ENCODE assay signal across 13 cellular contexts in the genomic region with DNA sequence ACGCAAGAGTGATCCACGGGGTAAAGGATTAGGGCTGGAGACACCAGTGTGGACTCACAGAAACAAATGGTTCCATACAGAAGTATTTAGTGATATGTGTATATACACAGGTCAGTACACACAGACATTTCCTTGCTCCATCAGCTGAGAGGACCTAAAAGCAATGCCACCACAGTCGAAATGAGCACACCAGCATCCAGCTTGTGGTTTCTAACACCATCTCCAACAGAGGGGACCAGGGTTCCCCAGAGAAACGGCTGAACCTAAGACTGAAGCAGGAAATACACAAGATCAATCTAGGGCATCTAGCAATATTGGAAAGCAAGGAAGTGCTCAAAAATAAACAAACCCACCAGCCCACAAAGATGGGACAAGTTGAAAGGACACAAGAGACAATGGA. TPM values are rescaled to one million over a fixed set of nuclear protein-coding genes. Genes with fewer than 3 reads are reported as not detected.
DNase-seq lines count a peak whose midpoint lies in the region; ATAC-seq and TF ChIP-seq lines count a peak whose summit lies in the region.
"Had no signal": no experiment of that assay in that cellular context is flagged by ENCODE, and none has a peak within 500 bp of the region (broad histone marks: within the 10 kb centered on the region; RNA-seq: fewer than 3 reads in every experiment).

No MANE protein-coding gene starts in this region.

- no peak for TF ChIP-seq CTCF in activated CD8-positive, alpha-beta T cell treated with anti-CD3 and anti-CD28 coated beads for 36 hours (IDR thresholded peaks at IDR 0.05)

- H3K36me3 Mint-ChIP-seq in activated CD4-positive, alpha-beta T cell treated with anti-CD3 and anti-CD28 coated beads, Interleukin-2, amount 10 ng/mL, durations not matched to agents 24 days and 14 days (ENCODE audit: low read depth), result peaks cover 31% of the 10 kb centered on the region
- peaks cover 13% of the 10 kb centered on the region for H3K36me3 Mint-ChIP-seq in activated CD8-positive, alpha-beta T cell treated with anti-CD3 and anti-CD28 coated beads for 36 hours (ENCODE audit: low read depth)
- H3K36me3 Mint-ChIP-seq in activated T-helper 17 cell treated with anti-CD3 and anti-CD28 coated beads, Interleukin-2, amount 50 U/mL, for 72 hours (ENCODE audit: low read depth), result peaks cover 4% of the 10 kb centered on the region
- H3K36me3 Mint-ChIP-seq in natural killer cell treated with Interleukin-12 subunit alpha and Interleukin-12 subunit beta and Interleukin-15 and Interleukin-18, amount 100 ng/mL, for 72 hours, result peaks cover 10% of the 10 kb centered on the region

- no peak for ATAC-seq in activated CD8-positive, alpha-beta T cell treated with anti-CD3 and anti-CD28 coated beads for 36 hours
- ATAC-seq in activated T-helper 17 cell treated with anti-CD3 and anti-CD28 coated beads, Interleukin-2, amount 50 U/mL, for 72 hours (replicated peaks), result no peak
- ATAC-seq in natural killer cell treated with Interleukin-12 subunit alpha and Interleukin-12 subunit beta and Interleukin-15 and Interleukin-18, amount 100 ng/mL, for 72 hours, result peak in 1 of 2 donors; percentile 18

- H3K4me1 Mint-ChIP-seq in activated CD4-positive, alpha-beta T cell treated with anti-CD3 and anti-CD28 coated beads, Interleukin-2, amount 10 ng/mL, durations not matched to agents 24 days and 14 days, result peaks cover 33% of the 10 kb centered on the region
- H3K4me1 Mint-ChIP-seq in activated CD8-positive, alpha-beta T cell treated with anti-CD3 and anti-CD28 coated beads for 36 hours (ENCODE audit: low read depth), result peaks cover 26% of the 10 kb centered on the region
- peaks cover 29% of the 10 kb centered on the region for H3K4me1 Mint-ChIP-seq in activated T-helper 17 cell treated with anti-CD3 and anti-CD28 coated beads, Interleukin-2, amount 50 U/mL, for 72 hours
- peaks cover 20 to 26% of the 10 kb centered on the region in 2 donors for H3K4me1 Mint-ChIP-seq in natural killer cell treated with Interleukin-12 subunit alpha and Interleukin-12 subunit beta and Interleukin-15 and Interleukin-18, amount 100 ng/mL, for 72 hours (ENCODE audit: low read depth in 2 of 2)

- peak overlapping the region; percentile 52 for H3K27ac Mint-ChIP-seq in activated CD4-positive, alpha-beta T cell treated with anti-CD3 and anti-CD28 coated beads, Interleukin-2, amount 10 ng/mL, durations not matched to agents 24 days and 14 days
- peak overlapping the region; percentile 50 for H3K27ac Mint-ChIP-seq in activated CD8-positive, alpha-beta T cell treated with anti-CD3 and anti-CD28 coated beads for 36 hours
- H3K27ac Mint-ChIP-seq in activated T-helper 17 cell treated with anti-CD3 and anti-CD28 coated beads, Interleukin-2, amount 50 U/mL, for 72 hours, result peak overlapping the region; percentile 34
- peak overlapping the region in 1 of 2 donors; percentile 68 for H3K27ac Mint-ChIP-seq in natural killer cell treated with Interleukin-12 subunit alpha and Interleukin-12 subunit beta and Interleukin-15 and Interleukin-18, amount 100 ng/mL, for 72 hours
- H3K27ac Mint-ChIP-seq: HFFc6 had no signal

- H3K27me3 Mint-ChIP-seq in activated CD4-positive, alpha-beta T cell treated with anti-CD3 and anti-CD28 coated beads, Interleukin-2, amount 10 ng/mL, durations not matched to agents 24 days and 14 days, result no peaks in the 10 kb centered on the region
- H3K27me3 Mint-ChIP-seq in activated CD8-positive, alpha-beta T cell treated with anti-CD3 and anti-CD28 coated beads for 36 hours, result no peaks in the 10 kb centered on the region
- H3K27me3 Mint-ChIP-seq in activated T-helper 17 cell treated with anti-CD3 and anti-CD28 coated beads, Interleukin-2, amount 50 U/mL, for 72 hours, result no peaks in the 10 kb centered on the region
- no peaks in the 10 kb centered on the region for H3K27me3 Mint-ChIP-seq in natural killer cell treated with Interleukin-12 subunit alpha and Interleukin-12 subunit beta and Interleukin-15 and Interleukin-18, amount 100 ng/mL, for 72 hours
- H3K27me3 Mint-ChIP-seq: CD4-positive, CD25-positive, alpha-beta regulatory T cell had no signal

- intact Hi-C loops in activated CD4-positive, alpha-beta T cell treated with anti-CD3 and anti-CD28 coated beads, Interleukin-2, amount 10 ng/mL, durations not matched to agents 24 days and 14 days (cut with micrococcal nuclease), result loop anchor here (10.0 kb wide), 2 partner anchors 1086 to 1814 kb away; no protein-coding TSS in a partner anchor
- intact Hi-C loops in activated CD8-positive, alpha-beta T cell treated with anti-CD3 and anti-CD28 coated beads for 36 hours (cut with micrococcal nuclease), result no loop called here
- intact Hi-C loops in posterior vena cava (cut with DNase I), result no loop called here

- H3K4me3 Mint-ChIP-seq in activated CD4-positive, alpha-beta T cell treated with anti-CD3 and anti-CD28 coated beads, Interleukin-2, amount 10 ng/mL, durations not matched to agents 24 days and 14 days, result peak overlapping the region; percentile 24
- no peak overlapping the region for H3K4me3 Mint-ChIP-seq in activated CD8-positive, alpha-beta T cell treated with anti-CD3 and anti-CD28 coated beads for 36 hours
- peak overlapping the region; percentile 11 for H3K4me3 Mint-ChIP-seq in activated T-helper 17 cell treated with anti-CD3 and anti-CD28 coated beads, Interleukin-2, amount 50 U/mL, for 72 hours
- H3K4me3 Mint-ChIP-seq in natural killer cell treated with Interleukin-12 subunit alpha and Interleukin-12 subunit beta and Interleukin-15 and Interleukin-18, amount 100 ng/mL, for 72 hours, result peak overlapping the region; percentile 50
- H3K4me3 Mint-ChIP-seq: HFFc6 had no signal

- POLR2A ChIA-PET in activated CD8-positive, alpha-beta T cell treated with anti-CD3 and anti-CD28 coated beads for 36 hours (lab: Charles Lee), result no interaction called here

- CTCF ChIA-PET in activated CD8-positive, alpha-beta T cell treated with anti-CD3 and anti-CD28 coated beads for 36 hours (lab: Charles Lee), result interaction anchor here (1.0 to 3.2 kb wide), 2 partner anchors 8 kb away, joined by 3 to 27 read pairs; no protein-coding TSS in a partner anchor

- DNase-seq in activated CD4-positive, alpha-beta T cell treated with anti-CD3 and anti-CD28 coated beads, Interleukin-2, amount 10 ng/mL, durations not matched to agents 24 days and 14 days, result no peak
- no peak for DNase-seq in activated CD4-positive, alpha-beta T cell treated with anti-CD3 and anti-CD28 coated beads, Interleukin-2, amount 50 U/mL, for 4 hours
- DNase-seq in activated CD8-positive, alpha-beta T cell treated with anti-CD3 and anti-CD28 coated beads for 36 hours, result no peak
- DNase-seq in natural killer cell treated with Interleukin-12 subunit alpha and Interleukin-12 subunit beta and Interleukin-15 and Interleukin-18, amount 100 ng/mL, for 72 hours (ENCODE audit: low spot score), result no peak
- DNase-seq in iPS-NIHi11 (ENCODE audit: low spot score) (no peak), posterior vena cava (ENCODE audit: low spot score) (no peak)
- DNase-seq: ACHN, DMS53, GF-D8, HCEC 1CT, HFFc6 had no signal

- peaks cover 6% of the 10 kb centered on the region for H3K9me3 Mint-ChIP-seq in activated CD4-positive, alpha-beta T cell treated with anti-CD3 and anti-CD28 coated beads, Interleukin-2, amount 10 ng/mL, durations not matched to agents 24 days and 14 days
- no peaks in the 10 kb centered on the region for H3K9me3 Mint-ChIP-seq in activated CD8-positive, alpha-beta T cell treated with anti-CD3 and anti-CD28 coated beads for 36 hours
- peaks cover 4% of the 10 kb centered on the region for H3K9me3 Mint-ChIP-seq in activated T-helper 17 cell treated with anti-CD3 and anti-CD28 coated beads, Interleukin-2, amount 50 U/mL, for 72 hours
- no peaks in the 10 kb centered on the region for H3K9me3 Mint-ChIP-seq in natural killer cell treated with Interleukin-12 subunit alpha and Interleukin-12 subunit beta and Interleukin-15 and Interleukin-18, amount 100 ng/mL, for 72 hours
- H3K9me3 Mint-ChIP-seq: CD4-positive, CD25-positive, alpha-beta regulatory T cell; HFFc6 had no signal

RNA-seq across cellular contexts. Expression of gene GGACT, which starts 7.6 kb away (rescaled TPM):
- 4.4 and 5.9 TPM in 2 replicates for total RNA-seq in activated CD4-positive, alpha-beta T cell treated with anti-CD3 and anti-CD28 coated beads, Interleukin-2, amount 10 ng/mL, durations not matched to agents 24 days and 14 days
- total RNA-seq in activated CD8-positive, alpha-beta T cell treated with anti-CD3 and anti-CD28 coated beads for 36 hours, result 1 to 10 TPM; 4.0 to 5.3 TPM
- 1 to 10 TPM; 1.2 to 1.7 TPM for total RNA-seq in activated T-helper 17 cell treated with anti-CD3 and anti-CD28 coated beads, Interleukin-2, amount 50 U/mL, for 72 hours
- 1 to 10 TPM; 4.2 to 7.7 TPM for total RNA-seq in natural killer cell treated with Interleukin-12 subunit alpha and Interleukin-12 subunit beta and Interleukin-15 and Interleukin-18, amount 100 ng/mL, for 72 hours
- total RNA-seq in posterior vena cava, result 1 to 10 TPM; 4.8 to 5.0 TPM
